In the genomic region with DNA sequence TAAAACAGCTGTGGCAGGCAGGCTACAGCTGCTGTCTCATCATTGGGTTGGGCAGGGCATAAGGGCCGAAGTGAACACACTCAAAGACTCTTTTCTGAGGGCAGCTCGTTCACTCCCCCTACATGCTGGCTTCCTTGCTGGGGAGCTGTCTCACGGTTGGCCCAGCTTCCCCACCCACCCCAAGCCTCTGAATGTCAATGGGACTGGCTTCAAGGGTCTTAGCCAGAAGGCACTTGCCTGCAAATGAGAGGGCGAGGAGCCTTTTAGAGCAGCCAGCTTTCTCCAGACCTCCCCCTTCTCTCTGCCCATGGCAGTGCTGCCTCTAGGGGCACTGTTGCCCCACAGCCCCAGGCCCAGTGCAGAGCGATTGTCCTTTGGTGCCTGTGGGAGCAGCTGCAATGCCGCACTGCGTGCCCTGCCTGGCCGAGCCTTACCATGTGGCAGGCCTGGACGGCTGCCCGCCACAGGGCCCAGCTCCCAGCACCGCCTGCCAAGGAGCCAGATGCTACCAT, we compare ENCODE assay signal across 8 cellular contexts.
A peak's percentile ranks its signal among the peaks of the same experiment; 100 is the strongest.
DNase-seq lines count a peak whose midpoint lies in the region; ATAC-seq and TF ChIP-seq lines count a peak whose summit lies in the region.

No MANE protein-coding gene starts in this region.

- ATAC-seq in stimulated activated naive CD8-positive, alpha-beta T cell treated with anti-CD3 and anti-CD28 coated beads, Interleukin-15, Interleukin-2, amounts not matched to agents 100 U/mL and 50 U/mL, for 24 hours: peak; percentile 55
- no peak for ATAC-seq in HG03097 (IDR thresholded peaks at IDR 0.05; ENCODE audit: low FRiP score, unreplicated experiment)

- DNase-seq in AG09319 (ENCODE audit: extremely low read depth, low read depth) (peak; percentile 67), GM19238 (ENCODE audit: insufficient read length, low spot score) (peak; percentile 13), NCI-H510A (lab: John Stamatoyannopoulos, UW) (peak; percentile 2), cerebellar cortex (ENCODE audit: low spot score) (peak; percentile 88), islet precursor cell (peak; percentile 90), A172 (ENCODE audit: low spot score) (no peak)
- peak; percentile 16 for DNase-seq in stimulated activated naive CD8-positive, alpha-beta T cell treated with anti-CD3 and anti-CD28 coated beads, Interleukin-15, Interleukin-2, amounts not matched to agents 100 U/mL and 50 U/mL, for 24 hours

- peak; percentile 88 for TF ChIP-seq CTCF in AG09319 (IDR thresholded peaks at IDR 0.05; ENCODE audit: low read depth, low read length)
